Comparison of ENCODE assay signal across 20 cellular contexts in the genomic region with DNA sequence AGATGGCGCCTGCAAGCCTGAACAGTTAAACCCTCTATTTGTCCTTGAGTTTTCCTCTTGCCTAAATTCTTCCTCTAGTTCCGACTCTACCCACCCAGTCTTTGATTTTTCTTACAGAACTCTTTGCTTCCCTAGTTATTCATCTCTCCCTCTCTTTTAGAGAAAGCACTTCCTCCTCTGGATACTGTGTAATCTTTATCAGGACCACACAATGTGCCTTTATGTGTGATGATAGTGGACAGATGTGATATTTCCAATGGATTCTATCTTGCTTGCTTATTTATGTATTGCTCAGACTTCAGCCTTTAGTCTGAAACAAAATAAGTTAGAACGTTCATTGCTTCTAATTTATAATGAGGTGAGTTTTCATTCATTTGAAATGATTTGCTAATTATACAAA.
DNase-seq lines count a peak whose midpoint lies in the region; ATAC-seq and TF ChIP-seq lines count a peak whose summit lies in the region.
"Had no signal": no experiment of that assay in that cellular context is flagged by ENCODE, and none has a peak within 500 bp of the region (broad histone marks: within the 10 kb centered on the region; RNA-seq: fewer than 3 reads in every experiment).

No MANE protein-coding gene starts in this region.

- no peaks in the 10 kb centered on the region for H3K9me3 ChIP-seq in SK-N-SH
- H3K9me3 ChIP-seq: Caco-2 had no signal

- no peak overlapping the region for H3K4me2 ChIP-seq in SK-N-SH
- H3K4me2 ChIP-seq: GM23338 had no signal

- peaks cover 10% of the 10 kb centered on the region for H3F3A ChIP-seq in SK-N-SH (replicated peaks; ENCODE audit: insufficient read depth)

- ATAC-seq in SK-N-SH treated with all-trans-retinoic acid at 6 μM for 48 hours (no peak), HG02571 (IDR thresholded peaks at IDR 0.05; ENCODE audit: unreplicated experiment) (no peak), HG03571 (IDR thresholded peaks at IDR 0.05; ENCODE audit: unreplicated experiment) (no peak)
- ATAC-seq: GM12878, GM23338, HCT116 had no signal

- no peak for TF ChIP-seq RAD21 in SK-N-SH (IDR thresholded peaks at IDR 0.05; ENCODE audit: low read length)

- no peaks in the 10 kb centered on the region for H3K36me3 ChIP-seq in SK-N-SH (replicated peaks in 1 of 2; ENCODE audit: control insufficient read depth in 1 of 2, insufficient read depth in 2 of 2, low read length in 1 of 2)

- TF ChIP-seq CTCF in SK-N-SH (IDR thresholded peaks at IDR 0.05): no peak

- H3K27ac ChIP-seq in SK-N-SH (ENCODE audit: low read depth in 2 of 2, low read length in 1 of 2): no peak overlapping the region
- H3K27ac ChIP-seq: 22Rv1 had no signal

- POLR2A ChIA-PET in SK-N-SH (lab: Yijun Ruan, JAX): no interaction called here

- H3K4me1 ChIP-seq in SK-N-SH (ENCODE audit: control insufficient read depth in 1 of 2, insufficient read depth in 2 of 2, low read depth in 1 of 2, low read length in 1 of 2): peaks cover 0 to 21% of the 10 kb centered on the region in 2 experiments; a peak in 2 of 4 replicates
- H3K4me1 ChIP-seq: Caco-2 had no signal

- H3K79me2 ChIP-seq in SK-N-SH (ENCODE audit: insufficient read depth): no peaks in the 10 kb centered on the region

- no peak overlapping the region for H3K4me3 ChIP-seq in SK-N-SH (ENCODE audit: low read depth in 2 of 2, low read length in 1 of 2)
- H3K4me3 ChIP-seq: GM12878, GM23338 had no signal

- H3K27me3 ChIP-seq in SK-N-SH (ENCODE audit: insufficient read depth): no peaks in the 10 kb centered on the region

- peak overlapping the region; percentile 14; the same call in 1 of the 2 replicates for H2AFZ ChIP-seq in SK-N-SH (ENCODE audit: low read depth)
- H2AFZ ChIP-seq: GM23338 had no signal

- no peaks in the 10 kb centered on the region for H3K9me2 ChIP-seq in SK-N-SH

- CTCF ChIA-PET in SK-N-SH (lab: Yijun Ruan, JAX): no interaction called here

- TF ChIP-seq EP300 in SK-N-SH (IDR thresholded peaks at IDR 0.05; ENCODE audit: borderline replicate concordance in 1 of 2, low read depth in 1 of 2, low read length in 1 of 2): no peak

- H3K9ac ChIP-seq in SK-N-SH: no peak overlapping the region

- H4K20me1 ChIP-seq in SK-N-SH (ENCODE audit: insufficient read depth): no peaks in the 10 kb centered on the region

- DNase-seq in SK-N-SH (no peak), COLO829 (ENCODE audit: low spot score) (peak; percentile 37), RPMI7951 (ENCODE audit: low read depth) (peak; percentile 15), foreskin melanocyte (peak; percentile 40), NCI-H2081 (lab: John Stamatoyannopoulos, UW) (no peak)
- DNase-seq: C1 segment of cervical spinal cord; Caco-2; CD4-positive, alpha-beta memory T cell; DMS 273 treated with DMSO at 0.1 percent for 48 hours; DMS79; EL; GDM1; H9 had no signal

- WGBS in SK-N-SH (ENCODE audit: low lambda C conversion rate): 53% methylated on average over 3 of the region's 3 CpGs

TF ChIP-seq in SK-N-SH, 30 proteins besides CTCF, POLR2A, EP300 and RAD21:
- TF ChIP-seq, protein P1, sequence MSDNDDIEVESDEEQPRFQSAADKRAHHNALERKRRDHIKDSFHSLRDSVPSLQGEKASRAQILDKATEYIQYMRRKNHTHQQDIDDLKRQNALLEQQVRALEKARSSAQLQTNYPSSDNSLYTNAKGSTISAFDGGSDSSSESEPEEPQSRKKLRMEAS (IDR thresholded peaks at IDR 0.05; ENCODE audit: low read depth): no peak
- TF ChIP-seq FOXJ3 (CRISPR knock-in tag; IDR thresholded peaks at IDR 0.05) (no peak), GATA2 (CRISPR knock-in tag; IDR thresholded peaks at IDR 0.05) (no peak), NRF1 (IDR thresholded peaks at IDR 0.05; ENCODE audit: low read depth, low read length) (no peak), YY1 (IDR thresholded peaks at IDR 0.05; ENCODE audit: low read depth) (no peak), MEF2A (IDR thresholded peaks at IDR 0.05; ENCODE audit: borderline replicate concordance, low read depth) (no peak)
- TF ChIP-seq, protein P2, sequence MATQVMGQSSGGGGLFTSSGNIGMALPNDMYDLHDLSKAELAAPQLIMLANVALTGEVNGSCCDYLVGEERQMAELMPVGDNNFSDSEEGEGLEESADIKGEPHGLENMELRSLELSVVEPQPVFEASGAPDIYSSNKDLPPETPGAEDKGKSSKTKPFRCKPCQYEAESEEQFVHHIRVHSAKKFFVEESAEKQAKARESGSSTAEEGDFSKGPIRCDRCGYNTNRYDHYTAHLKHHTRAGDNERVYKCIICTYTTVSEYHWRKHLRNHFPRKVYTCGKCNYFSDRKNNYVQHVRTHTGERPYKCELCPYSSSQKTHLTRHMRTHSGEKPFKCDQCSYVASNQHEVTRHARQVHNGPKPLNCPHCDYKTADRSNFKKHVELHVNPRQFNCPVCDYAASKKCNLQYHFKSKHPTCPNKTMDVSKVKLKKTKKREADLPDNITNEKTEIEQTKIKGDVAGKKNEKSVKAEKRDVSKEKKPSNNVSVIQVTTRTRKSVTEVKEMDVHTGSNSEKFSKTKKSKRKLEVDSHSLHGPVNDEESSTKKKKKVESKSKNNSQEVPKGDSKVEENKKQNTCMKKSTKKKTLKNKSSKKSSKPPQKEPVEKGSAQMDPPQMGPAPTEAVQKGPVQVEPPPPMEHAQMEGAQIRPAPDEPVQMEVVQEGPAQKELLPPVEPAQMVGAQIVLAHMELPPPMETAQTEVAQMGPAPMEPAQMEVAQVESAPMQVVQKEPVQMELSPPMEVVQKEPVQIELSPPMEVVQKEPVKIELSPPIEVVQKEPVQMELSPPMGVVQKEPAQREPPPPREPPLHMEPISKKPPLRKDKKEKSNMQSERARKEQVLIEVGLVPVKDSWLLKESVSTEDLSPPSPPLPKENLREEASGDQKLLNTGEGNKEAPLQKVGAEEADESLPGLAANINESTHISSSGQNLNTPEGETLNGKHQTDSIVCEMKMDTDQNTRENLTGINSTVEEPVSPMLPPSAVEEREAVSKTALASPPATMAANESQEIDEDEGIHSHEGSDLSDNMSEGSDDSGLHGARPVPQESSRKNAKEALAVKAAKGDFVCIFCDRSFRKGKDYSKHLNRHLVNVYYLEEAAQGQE (IDR thresholded peaks at IDR 0.05; ENCODE audit: low read depth, low read length): no peak
- TF ChIP-seq, protein P3, sequence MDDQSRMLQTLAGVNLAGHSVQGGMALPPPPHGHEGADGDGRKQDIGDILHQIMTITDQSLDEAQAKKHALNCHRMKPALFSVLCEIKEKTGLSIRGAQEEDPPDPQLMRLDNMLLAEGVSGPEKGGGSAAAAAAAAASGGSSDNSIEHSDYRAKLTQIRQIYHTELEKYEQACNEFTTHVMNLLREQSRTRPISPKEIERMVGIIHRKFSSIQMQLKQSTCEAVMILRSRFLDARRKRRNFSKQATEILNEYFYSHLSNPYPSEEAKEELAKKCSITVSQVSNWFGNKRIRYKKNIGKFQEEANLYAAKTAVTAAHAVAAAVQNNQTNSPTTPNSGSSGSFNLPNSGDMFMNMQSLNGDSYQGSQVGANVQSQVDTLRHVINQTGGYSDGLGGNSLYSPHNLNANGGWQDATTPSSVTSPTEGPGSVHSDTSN (IDR thresholded peaks at IDR 0.05): no peak
TF ChIP-seq in SK-N-SH: peak in this region for 0.

TF ChIP-seq in SK-N-SH treated with all-trans-retinoic acid at 6 μM for 48 hours, 23 proteins besides CTCF, POLR2A, EP300 and RAD21:
- TF ChIP-seq CSDC2 (CRISPR knock-in tag; IDR thresholded peaks at IDR 0.05) (no peak), ZC3H10 (CRISPR knock-in tag; IDR thresholded peaks at IDR 0.05) (no peak), ZFP3 (CRISPR knock-in tag; IDR thresholded peaks at IDR 0.05) (no peak), TCF4 (CRISPR knock-in tag; IDR thresholded peaks at IDR 0.05; ENCODE audit: borderline replicate concordance) (no peak)

Comparison
In these comparisons a context has a peak if more than half of its experiments do, and no peak if none do; other contexts are left out.
1. DNase-seq: peak in COLO829 (single experiment), RPMI7951 (single experiment) and foreskin melanocyte (single experiment); none in SK-N-SH (single experiment) and NCI-H2081 (0 of 2).